Comparison of ENCODE assay signal across 8 cellular contexts in the genomic region with DNA sequence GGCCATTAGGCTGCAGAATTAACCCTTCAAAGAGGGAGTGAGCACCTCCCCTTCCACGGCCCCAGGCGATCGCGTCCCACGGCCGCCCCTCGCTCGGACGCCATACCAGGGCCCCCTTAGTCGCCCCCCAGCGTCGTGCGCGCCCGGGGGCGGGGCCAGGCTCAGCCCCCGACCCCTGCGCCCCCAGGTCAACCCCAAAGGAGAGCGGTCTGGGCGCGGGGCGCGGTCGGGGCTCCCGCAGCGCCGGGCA. TPM values are rescaled to one million over a fixed set of nuclear protein-coding genes. Genes with fewer than 3 reads are reported as not detected.
DNase-seq lines count a peak whose midpoint lies in the region; ATAC-seq and TF ChIP-seq lines count a peak whose summit lies in the region.

No MANE protein-coding gene starts in this region.

- H3K9me3 ChIP-seq in cardiac muscle cell (ENCODE audit: low read depth) (no peaks in the 10 kb centered on the region), upper lobe of right lung (no peaks in the 10 kb centered on the region)

- H3K4me1 ChIP-seq in cardiac muscle cell (ENCODE audit: low read depth) (peaks cover 37% of the 10 kb centered on the region), mesendoderm (ENCODE audit: control insufficient read depth, low read depth, low read length) (peaks cover 5% of the 10 kb centered on the region), upper lobe of right lung (peaks cover 37% of the 10 kb centered on the region)

- peak overlapping the region; percentile 40 for H2BK5ac ChIP-seq in mesendoderm (ENCODE audit: low read length)

- intact Hi-C loops in cardiac septum (cut with DNase I): no loop called here
- intact Hi-C loops in upper lobe of right lung (cut with DNase I): no loop called here

- no peak overlapping the region for H2BK15ac ChIP-seq in mesendoderm (replicated peaks; ENCODE audit: low read depth)

- peak overlapping the region; percentile 74 for H3K9ac ChIP-seq in mesendoderm (ENCODE audit: low read length)

- peak overlapping the region; percentile 63 for H2BK120ac ChIP-seq in mesendoderm (ENCODE audit: low read depth, low read length)

- TF ChIP-seq CTCF in cardiac muscle cell (IDR thresholded peaks at IDR 0.05; ENCODE audit: low read depth, low read length): no peak
- no peak for TF ChIP-seq CTCF in brain microvascular endothelial cell (IDR thresholded peaks at IDR 0.05; ENCODE audit: low read depth, low read length, missing control alignments)
- TF ChIP-seq CTCF in upper lobe of right lung (IDR thresholded peaks at IDR 0.05): no peak

- ATAC-seq in upper lobe of right lung (no peak), GM18520 (IDR thresholded peaks at IDR 0.05; ENCODE audit: unreplicated experiment) (no peak)

- in situ Hi-C loops in brain microvascular endothelial cell (cut with HindIII; ENCODE audit: low pct_ligation_motif_present, low sequenced_read_pairs): no loop called here

- DNase-seq in cardiac muscle cell (ENCODE audit: low read depth in 1 of 2, low spot score in 1 of 2) (no peak), cardiac septum (ENCODE audit: low spot score) (no peak), brain microvascular endothelial cell (no peak), mesendoderm (no peak), upper lobe of right lung (no peak), NCI-H774 (lab: John Stamatoyannopoulos, UW) (no peak), GDM1 (lab: John Stamatoyannopoulos, UW) (no peak)

- peak overlapping the region; percentile 77 for H3K4ac ChIP-seq in mesendoderm (ENCODE audit: low read depth, low read length)

- peaks cover 18% of the 10 kb centered on the region for H3K79me1 ChIP-seq in mesendoderm (ENCODE audit: low read length)

- H3K4me2 ChIP-seq in mesendoderm (ENCODE audit: low read length): peak overlapping the region; percentile 59

- WGBS in mesendoderm (ENCODE audit: extremely low coverage, insufficient coverage, low lambda C conversion rate): no CpG with 5 or more reads among the region's 27 CpGs

- H3K23ac ChIP-seq in mesendoderm (ENCODE audit: low read length): no peak overlapping the region

- H3K56ac ChIP-seq in mesendoderm (ENCODE audit: low read length): peak overlapping the region; percentile 93

- no peak overlapping the region for H2AK5ac ChIP-seq in mesendoderm (ENCODE audit: low read length)

- H3K36me3 ChIP-seq in cardiac muscle cell (no peaks in the 10 kb centered on the region), brain microvascular endothelial cell (replicated peaks) (no peaks in the 10 kb centered on the region), mesendoderm (ENCODE audit: control insufficient read depth, insufficient read depth, low read length) (no peaks in the 10 kb centered on the region), upper lobe of right lung (no peaks in the 10 kb centered on the region)

- no peaks in the 10 kb centered on the region for H3K27me3 ChIP-seq in cardiac muscle cell
- no peaks in the 10 kb centered on the region for H3K27me3 ChIP-seq in brain microvascular endothelial cell (replicated peaks)
- H3K27me3 ChIP-seq in mesendoderm (ENCODE audit: insufficient read depth, low read length, poor library complexity): no peaks in the 10 kb centered on the region
- H3K27me3 ChIP-seq in upper lobe of right lung: no peaks in the 10 kb centered on the region

- H3K18ac ChIP-seq in mesendoderm (ENCODE audit: low read length): peak overlapping the region; percentile 98

- no peak overlapping the region for H4K8ac ChIP-seq in mesendoderm (ENCODE audit: low read depth, low read length)

- peaks cover 13% of the 10 kb centered on the region for H3K79me2 ChIP-seq in mesendoderm (ENCODE audit: control insufficient read depth, insufficient read depth, low read length)

- no peak overlapping the region for H4K5ac ChIP-seq in mesendoderm (ENCODE audit: low read length)

- H3K4me3 ChIP-seq in cardiac muscle cell: peak overlapping the region; percentile 69
- peak overlapping the region; percentile 72 for H3K4me3 ChIP-seq in brain microvascular endothelial cell (ENCODE audit: low read depth, low read length)
- H3K4me3 ChIP-seq in mesendoderm (ENCODE audit: low read length): peak overlapping the region; percentile 54
- peak overlapping the region; percentile 90 for H3K4me3 ChIP-seq in upper lobe of right lung

- peak overlapping the region; percentile 95 for H3K27ac ChIP-seq in cardiac muscle cell
- peak overlapping the region; percentile 78 for H3K27ac ChIP-seq in brain microvascular endothelial cell
- peak overlapping the region; percentile 62 for H3K27ac ChIP-seq in mesendoderm (ENCODE audit: low read depth, low read length)
- H3K27ac ChIP-seq in upper lobe of right lung: peak overlapping the region; percentile 99

RNA-seq across cellular contexts. Expression of gene ZBTB4, which starts 0.4 kb away (rescaled TPM):
- total RNA-seq in cardiac muscle cell (28.5 and 40.4 TPM in 2 replicates), cardiac septum (69.4 TPM), upper lobe of right lung (84.7 TPM)
- 17.9 and 26.6 TPM in 2 replicates for polyA plus RNA-seq in cardiac muscle cell
- 5.3 TPM for polyA plus RNA-seq in mesendoderm (2013, experiment 1 of 2)
- polyA plus RNA-seq in mesendoderm (2013, experiment 2 of 2): 5.4 TPM

RNA-seq across cellular contexts. Expression of gene SLC35G6, which starts 2.2 kb away (rescaled TPM):
- total RNA-seq in cardiac muscle cell (not detected in 2 replicates), cardiac septum (not detected), upper lobe of right lung (not detected)
- polyA plus RNA-seq in cardiac muscle cell: 0.10 and 1.9 TPM in 2 replicates
- polyA plus RNA-seq in mesendoderm (2013, experiment 1 of 2): not detected
- polyA plus RNA-seq in mesendoderm (2013, experiment 2 of 2): not detected

RNA-seq across cellular contexts. Expression of gene POLR2A, which starts 5.1 kb away (rescaled TPM):
- total RNA-seq in cardiac muscle cell: 40.7 and 41.3 TPM in 2 replicates
- 53.8 and 62.3 TPM in 2 replicates for polyA plus RNA-seq in cardiac muscle cell
- total RNA-seq in cardiac septum: 56.4 TPM
- polyA plus RNA-seq in mesendoderm (2013, experiment 1 of 2): 53.5 TPM
- 51.7 TPM for polyA plus RNA-seq in mesendoderm (2013, experiment 2 of 2)
- total RNA-seq in upper lobe of right lung: 105 TPM

RNA-seq across cellular contexts. Expression of gene CHRNB1, which starts 34.2 kb away (rescaled TPM):
- total RNA-seq in cardiac muscle cell (8.5 and 14.0 TPM in 2 replicates), cardiac septum (9.9 TPM), upper lobe of right lung (10.1 TPM)
- polyA plus RNA-seq in cardiac muscle cell: 28.6 and 34.5 TPM in 2 replicates
- 7.0 TPM for polyA plus RNA-seq in mesendoderm (2013, experiment 1 of 2)
- polyA plus RNA-seq in mesendoderm (2013, experiment 2 of 2): 7.2 TPM

RNA-seq across cellular contexts. Expression of gene FGF11, which starts 39.8 kb away (rescaled TPM):
- total RNA-seq in cardiac muscle cell (51.9 and 56.8 TPM in 2 replicates), cardiac septum (3.9 TPM), upper lobe of right lung (1.1 TPM)
- 50.4 and 63.6 TPM in 2 replicates for polyA plus RNA-seq in cardiac muscle cell
- polyA plus RNA-seq in mesendoderm (2013, experiment 1 of 2): 3.8 TPM
- polyA plus RNA-seq in mesendoderm (2013, experiment 2 of 2): 3.7 TPM
